21 cellular contexts compared by ENCODE assay signal in the genomic region with DNA sequence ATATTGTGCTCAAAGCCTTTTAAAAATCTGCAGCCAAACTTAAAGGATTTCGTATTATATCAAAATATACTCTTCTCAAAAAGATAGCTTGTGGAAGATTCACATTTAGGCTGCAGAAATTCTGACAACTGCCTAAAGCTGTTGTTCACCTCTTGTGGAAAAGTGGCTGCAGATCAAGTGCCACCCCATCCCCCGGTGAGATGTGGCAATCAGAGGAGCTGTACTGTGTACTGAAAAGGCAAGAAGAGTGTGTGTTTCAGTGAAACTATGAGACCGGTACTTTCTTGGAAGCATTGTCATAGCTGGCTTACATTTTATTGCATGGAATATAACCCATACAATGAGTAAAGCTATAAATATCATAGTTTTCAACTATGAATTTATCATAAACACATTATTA.
"Had no signal": no experiment of that assay in that cellular context is flagged by ENCODE, and none has a peak within 500 bp of the region (broad histone marks: within the 10 kb centered on the region; RNA-seq: fewer than 3 reads in every experiment).

No MANE protein-coding gene starts in this region.

- H3K36me3 ChIP-seq: adrenal gland, ascending aorta, brain microvascular endothelial cell, left ventricle myocardium inferior, spleen had no signal

- H3K4me3 ChIP-seq: adrenal gland, ascending aorta, coronary artery, left ventricle myocardium inferior, spleen had no signal

- H3K4me1 ChIP-seq: ascending aorta, left ventricle myocardium inferior, spleen had no signal

- DNase-seq: activated CD4-positive, alpha-beta T cell treated with anti-CD3 and anti-CD28 coated beads for 1 hour; activated CD4-positive, alpha-beta T cell treated with anti-CD3 and anti-CD28 coated beads, Interleukin-2, amount 50 U/mL, for 1 hour; activated CD8-positive, alpha-beta T cell treated with anti-CD3 and anti-CD28 coated beads, Interleukin-2, amount 10 ng/mL, durations not matched to agents 7 days and 5 days; activated T-cell treated with anti-CD3 and anti-CD28 coated beads, Interleukin-2, amount 50 U/mL, for 24 hours; brain microvascular endothelial cell; endodermal cell; foreskin keratinocyte; immature natural killer cell; kidney glomerular epithelial cell; left ventricle myocardium inferior; spleen; stimulated activated CD4-positive, alpha-beta T cell treated with anti-CD3 and anti-CD28 coated beads, Interleukin-4, amount 100 ng/mL, for 1 hour; stimulated activated naive CD4-positive, alpha-beta T cell had no signal

- ATAC-seq: activated CD8-positive, alpha-beta T cell treated with anti-CD3 and anti-CD28 coated beads, Interleukin-2, amount 10 ng/mL, durations not matched to agents 7 days and 5 days; activated naive CD4-positive, alpha-beta T cell treated with anti-CD3 and anti-CD28 coated beads, Interleukin-2, amount 50 U/mL, for 72 hours; activated T-helper 17 cell treated with anti-CD3 and anti-CD28 coated beads, Interleukin-2, amount 50 U/mL, for 72 hours; foreskin keratinocyte; natural killer cell treated with Interleukin-12 subunit alpha and Interleukin-12 subunit beta and Interleukin-15 and Interleukin-18, amount 100 ng/mL, for 72 hours had no signal

- H3K9me3 ChIP-seq: adrenal gland, ascending aorta, left ventricle myocardium inferior had no signal

- H3K27me3 ChIP-seq: adrenal gland, ascending aorta, brain microvascular endothelial cell, foreskin keratinocyte, spleen had no signal

- H3K27ac ChIP-seq: adrenal gland, ascending aorta, brain microvascular endothelial cell, coronary artery, epithelial cell of prostate, foreskin keratinocyte, left ventricle myocardium inferior, spleen, VCaP had no signal
